Comparison of ENCODE assay signal across 13 cellular contexts in genomic region chr16:28512081-28512789, GRCh38. TPM values are rescaled to one million over a fixed set of nuclear protein-coding genes. Genes with fewer than 3 reads are reported as not detected.
"Had no signal": no experiment of that assay in that cellular context is flagged by ENCODE, and none has a peak within 500 bp of the region (broad histone marks: within the 10 kb centered on the region; RNA-seq: fewer than 3 reads in every experiment).

No MANE protein-coding gene starts in this region.

RNA-seq across cellular contexts. Expression of gene IL27, which starts 5.6 kb away (rescaled TPM):
- total RNA-seq: activated CD8-positive, alpha-beta T cell treated with anti-CD3 and anti-CD28 coated beads for 36 hours; activated T-helper 17 cell treated with anti-CD3 and anti-CD28 coated beads, Interleukin-2, amount 50 U/mL, for 72 hours; body of pancreas; colonic mucosa; dermis microvascular lymphatic vessel endothelial cell; endothelial cell of umbilical vein; esophagus squamous epithelium; fibroblast of lung; fibroblast of villous mesenchyme; gastroesophageal sphincter; glomerular endothelial cell; T-helper 1 cell treated with Interleukin-12 subunit alpha and Interleukin-12 subunit beta and Interleukin-4 antibody, amounts not matched to agents 30 ng/mL and 1 ng/mL, for 36 hours had no signal
- polyA plus RNA-seq: endothelial cell of umbilical vein, fibroblast of lung had no signal

RNA-seq across cellular contexts. Expression of gene APOBR, which starts 17.8 kb away (rescaled TPM):
- total RNA-seq: endothelial cell of umbilical vein, fibroblast of villous mesenchyme, glomerular endothelial cell had no signal
- polyA plus RNA-seq: endothelial cell of umbilical vein, fibroblast of lung had no signal

RNA-seq across cellular contexts. Expression of gene NUPR1, which starts 26.5 kb away (rescaled TPM):
- total RNA-seq: activated CD8-positive, alpha-beta T cell treated with anti-CD3 and anti-CD28 coated beads for 36 hours; activated T-helper 17 cell treated with anti-CD3 and anti-CD28 coated beads, Interleukin-2, amount 50 U/mL, for 72 hours; T-helper 1 cell treated with Interleukin-12 subunit alpha and Interleukin-12 subunit beta and Interleukin-4 antibody, amounts not matched to agents 30 ng/mL and 1 ng/mL, for 36 hours had no signal

RNA-seq across cellular contexts. Expression of gene NPIPB7, which starts 40.1 kb away (rescaled TPM):
- total RNA-seq: activated CD8-positive, alpha-beta T cell treated with anti-CD3 and anti-CD28 coated beads for 36 hours; activated T-cell treated with anti-CD3 and anti-CD28 coated beads, Interleukin-2, amount 50 U/mL, for 4 hours; activated T-helper 17 cell treated with anti-CD3 and anti-CD28 coated beads, Interleukin-2, amount 50 U/mL, for 72 hours; body of pancreas; dermis microvascular lymphatic vessel endothelial cell; endothelial cell of umbilical vein; esophagus squamous epithelium; fibroblast of lung; fibroblast of villous mesenchyme; glomerular endothelial cell had no signal
- polyA plus RNA-seq: fibroblast of lung had no signal
